Comparison of ENCODE assay signal across 3 cellular contexts in the genomic region with DNA sequence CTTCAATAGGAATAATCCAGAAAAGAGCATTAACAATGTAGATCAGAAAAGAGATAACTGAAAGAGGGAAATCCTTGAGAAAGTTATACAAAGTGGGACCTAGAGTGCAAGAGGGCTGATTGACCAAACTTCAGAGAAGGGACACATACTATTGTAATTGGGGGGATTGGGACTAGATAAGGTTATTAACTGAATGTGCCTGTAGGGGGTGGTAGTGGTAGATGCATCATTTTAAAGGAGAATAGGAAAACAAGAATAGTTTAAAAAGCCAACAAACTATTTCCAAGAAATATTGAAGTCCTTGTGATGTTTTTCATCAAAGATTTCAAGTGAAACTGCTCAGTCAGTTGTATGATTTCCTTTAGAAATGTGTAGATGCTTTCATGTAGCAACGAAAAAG.
TF ChIP-seq lines count a peak whose summit lies in the region.

No MANE protein-coding gene starts in this region.

TF ChIP-seq in SK-N-SH, 30 proteins besides CTCF, POLR2A, EP300 and RAD21 (continued from another document):
- no peak for TF ChIP-seq NRF1 (IDR thresholded peaks at IDR 0.05; ENCODE audit: low read depth, low read length)
- TF ChIP-seq, protein P1, sequence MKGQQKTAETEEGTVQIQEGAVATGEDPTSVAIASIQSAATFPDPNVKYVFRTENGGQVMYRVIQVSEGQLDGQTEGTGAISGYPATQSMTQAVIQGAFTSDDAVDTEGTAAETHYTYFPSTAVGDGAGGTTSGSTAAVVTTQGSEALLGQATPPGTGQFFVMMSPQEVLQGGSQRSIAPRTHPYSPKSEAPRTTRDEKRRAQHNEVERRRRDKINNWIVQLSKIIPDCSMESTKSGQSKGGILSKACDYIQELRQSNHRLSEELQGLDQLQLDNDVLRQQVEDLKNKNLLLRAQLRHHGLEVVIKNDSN (IDR thresholded peaks at IDR 0.05; ENCODE audit: borderline replicate concordance, low read depth), result no peak
- TF ChIP-seq, protein P2, sequence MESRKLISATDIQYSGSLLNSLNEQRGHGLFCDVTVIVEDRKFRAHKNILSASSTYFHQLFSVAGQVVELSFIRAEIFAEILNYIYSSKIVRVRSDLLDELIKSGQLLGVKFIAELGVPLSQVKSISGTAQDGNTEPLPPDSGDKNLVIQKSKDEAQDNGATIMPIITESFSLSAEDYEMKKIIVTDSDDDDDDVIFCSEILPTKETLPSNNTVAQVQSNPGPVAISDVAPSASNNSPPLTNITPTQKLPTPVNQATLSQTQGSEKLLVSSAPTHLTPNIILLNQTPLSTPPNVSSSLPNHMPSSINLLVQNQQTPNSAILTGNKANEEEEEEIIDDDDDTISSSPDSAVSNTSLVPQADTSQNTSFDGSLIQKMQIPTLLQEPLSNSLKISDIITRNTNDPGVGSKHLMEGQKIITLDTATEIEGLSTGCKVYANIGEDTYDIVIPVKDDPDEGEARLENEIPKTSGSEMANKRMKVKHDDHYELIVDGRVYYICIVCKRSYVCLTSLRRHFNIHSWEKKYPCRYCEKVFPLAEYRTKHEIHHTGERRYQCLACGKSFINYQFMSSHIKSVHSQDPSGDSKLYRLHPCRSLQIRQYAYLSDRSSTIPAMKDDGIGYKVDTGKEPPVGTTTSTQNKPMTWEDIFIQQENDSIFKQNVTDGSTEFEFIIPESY (IDR thresholded peaks at IDR 0.05; ENCODE audit: borderline replicate concordance, low read depth), result no peak
- no peak for TF ChIP-seq ELF1 (IDR thresholded peaks at IDR 0.05)

TF ChIP-seq in SK-N-SH treated with all-trans-retinoic acid at 6 μM for 48 hours, 23 proteins besides CTCF, POLR2A, EP300 and RAD21 (continued from another document):
- TF ChIP-seq, protein P3, sequence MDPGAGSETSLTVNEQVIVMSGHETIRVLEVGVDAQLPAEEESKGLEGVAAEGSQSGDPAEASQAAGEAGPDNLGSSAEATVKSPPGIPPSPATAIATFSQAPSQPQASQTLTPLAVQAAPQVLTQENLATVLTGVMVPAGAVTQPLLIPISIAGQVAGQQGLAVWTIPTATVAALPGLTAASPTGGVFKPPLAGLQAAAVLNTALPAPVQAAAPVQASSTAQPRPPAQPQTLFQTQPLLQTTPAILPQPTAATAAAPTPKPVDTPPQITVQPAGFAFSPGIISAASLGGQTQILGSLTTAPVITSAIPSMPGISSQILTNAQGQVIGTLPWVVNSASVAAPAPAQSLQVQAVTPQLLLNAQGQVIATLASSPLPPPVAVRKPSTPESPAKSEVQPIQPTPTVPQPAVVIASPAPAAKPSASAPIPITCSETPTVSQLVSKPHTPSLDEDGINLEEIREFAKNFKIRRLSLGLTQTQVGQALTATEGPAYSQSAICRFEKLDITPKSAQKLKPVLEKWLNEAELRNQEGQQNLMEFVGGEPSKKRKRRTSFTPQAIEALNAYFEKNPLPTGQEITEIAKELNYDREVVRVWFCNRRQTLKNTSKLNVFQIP (CRISPR knock-in tag; IDR thresholded peaks at IDR 0.05; ENCODE audit: borderline replicate concordance, low read depth), result no peak
- TF ChIP-seq ZNF70 (CRISPR knock-in tag; IDR thresholded peaks at IDR 0.05) (no peak), TCF4 (CRISPR knock-in tag; IDR thresholded peaks at IDR 0.05; ENCODE audit: borderline replicate concordance) (no peak), TOX (CRISPR knock-in tag; IDR thresholded peaks at IDR 0.05; ENCODE audit: borderline replicate concordance) (no peak)

TF ChIP-seq in GM12878, 131 proteins besides CTCF, POLR2A, EP300 and RAD21 (continued from another document):
- TF ChIP-seq, protein P4, sequence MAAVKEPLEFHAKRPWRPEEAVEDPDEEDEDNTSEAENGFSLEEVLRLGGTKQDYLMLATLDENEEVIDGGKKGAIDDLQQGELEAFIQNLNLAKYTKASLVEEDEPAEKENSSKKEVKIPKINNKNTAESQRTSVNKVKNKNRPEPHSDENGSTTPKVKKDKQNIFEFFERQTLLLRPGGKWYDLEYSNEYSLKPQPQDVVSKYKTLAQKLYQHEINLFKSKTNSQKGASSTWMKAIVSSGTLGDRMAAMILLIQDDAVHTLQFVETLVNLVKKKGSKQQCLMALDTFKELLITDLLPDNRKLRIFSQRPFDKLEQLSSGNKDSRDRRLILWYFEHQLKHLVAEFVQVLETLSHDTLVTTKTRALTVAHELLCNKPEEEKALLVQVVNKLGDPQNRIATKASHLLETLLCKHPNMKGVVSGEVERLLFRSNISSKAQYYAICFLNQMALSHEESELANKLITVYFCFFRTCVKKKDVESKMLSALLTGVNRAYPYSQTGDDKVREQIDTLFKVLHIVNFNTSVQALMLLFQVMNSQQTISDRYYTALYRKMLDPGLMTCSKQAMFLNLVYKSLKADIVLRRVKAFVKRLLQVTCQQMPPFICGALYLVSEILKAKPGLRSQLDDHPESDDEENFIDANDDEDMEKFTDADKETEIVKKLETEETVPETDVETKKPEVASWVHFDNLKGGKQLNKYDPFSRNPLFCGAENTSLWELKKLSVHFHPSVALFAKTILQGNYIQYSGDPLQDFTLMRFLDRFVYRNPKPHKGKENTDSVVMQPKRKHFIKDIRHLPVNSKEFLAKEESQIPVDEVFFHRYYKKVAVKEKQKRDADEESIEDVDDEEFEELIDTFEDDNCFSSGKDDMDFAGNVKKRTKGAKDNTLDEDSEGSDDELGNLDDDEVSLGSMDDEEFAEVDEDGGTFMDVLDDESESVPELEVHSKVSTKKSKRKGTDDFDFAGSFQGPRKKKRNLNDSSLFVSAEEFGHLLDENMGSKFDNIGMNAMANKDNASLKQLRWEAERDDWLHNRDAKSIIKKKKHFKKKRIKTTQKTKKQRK (IDR thresholded peaks at IDR 0.05; ENCODE audit: low read depth, low read length), result no peak
- no peak for TF ChIP-seq MYB (IDR thresholded peaks at IDR 0.05; ENCODE audit: borderline replicate concordance, low read depth, low read length)
- TF ChIP-seq, protein P5, sequence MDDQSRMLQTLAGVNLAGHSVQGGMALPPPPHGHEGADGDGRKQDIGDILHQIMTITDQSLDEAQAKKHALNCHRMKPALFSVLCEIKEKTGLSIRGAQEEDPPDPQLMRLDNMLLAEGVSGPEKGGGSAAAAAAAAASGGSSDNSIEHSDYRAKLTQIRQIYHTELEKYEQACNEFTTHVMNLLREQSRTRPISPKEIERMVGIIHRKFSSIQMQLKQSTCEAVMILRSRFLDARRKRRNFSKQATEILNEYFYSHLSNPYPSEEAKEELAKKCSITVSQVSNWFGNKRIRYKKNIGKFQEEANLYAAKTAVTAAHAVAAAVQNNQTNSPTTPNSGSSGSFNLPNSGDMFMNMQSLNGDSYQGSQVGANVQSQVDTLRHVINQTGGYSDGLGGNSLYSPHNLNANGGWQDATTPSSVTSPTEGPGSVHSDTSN (IDR thresholded peaks at IDR 0.05; ENCODE audit: insufficient replicate concordance, low read depth, low read length), result no peak
- TF ChIP-seq TCF7 (IDR thresholded peaks at IDR 0.05; ENCODE audit: borderline replicate concordance), result no peak
- no peak for TF ChIP-seq MEF2B (IDR thresholded peaks at IDR 0.05; ENCODE audit: partially characterized antibody, poor library complexity, severe bottlenecking)
- no peak for TF ChIP-seq SIX5 (IDR thresholded peaks at IDR 0.05; ENCODE audit: low read depth, low read length, severe bottlenecking)
- TF ChIP-seq, protein P6, sequence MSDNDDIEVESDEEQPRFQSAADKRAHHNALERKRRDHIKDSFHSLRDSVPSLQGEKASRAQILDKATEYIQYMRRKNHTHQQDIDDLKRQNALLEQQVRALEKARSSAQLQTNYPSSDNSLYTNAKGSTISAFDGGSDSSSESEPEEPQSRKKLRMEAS (IDR thresholded peaks at IDR 0.05; ENCODE audit: low read depth, low read length), result no peak
